Comparison of ENCODE assay signal across 14 cellular contexts in the genomic region with DNA sequence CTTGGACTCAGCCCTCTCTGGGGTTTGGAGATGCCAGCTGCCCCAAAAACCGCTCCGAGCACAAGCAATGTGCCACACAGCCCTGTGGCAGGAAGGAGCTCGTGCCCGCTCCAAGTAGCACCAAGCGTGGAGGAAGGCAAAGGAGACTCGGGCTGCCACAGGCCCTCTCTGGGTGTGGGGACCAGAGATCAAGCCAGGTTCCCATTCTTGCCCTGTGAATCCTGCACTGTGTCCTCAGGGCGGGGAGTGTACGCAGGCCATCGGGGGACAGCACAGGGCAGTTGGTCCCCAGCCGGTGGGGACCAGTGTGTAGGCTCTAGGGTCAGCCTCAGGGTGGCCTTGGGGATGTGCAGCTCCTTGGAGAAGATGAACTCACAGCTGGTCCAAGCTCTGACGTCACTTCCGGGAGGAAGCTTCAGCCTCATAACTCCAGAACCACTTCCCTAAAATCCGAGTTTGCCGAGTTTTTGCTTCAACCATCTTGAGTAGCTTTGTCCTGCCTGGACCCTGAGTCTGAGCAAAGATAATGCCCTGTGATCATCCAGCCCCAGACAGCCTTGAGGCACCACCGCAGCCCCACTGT. TPM values are rescaled to one million over a fixed set of nuclear protein-coding genes. Genes with fewer than 3 reads are reported as not detected.
DNase-seq lines count a peak whose midpoint lies in the region; ATAC-seq and TF ChIP-seq lines count a peak whose summit lies in the region.
"Had no signal": no experiment of that assay in that cellular context is flagged by ENCODE, and none has a peak within 500 bp of the region (broad histone marks: within the 10 kb centered on the region; RNA-seq: fewer than 3 reads in every experiment).

No MANE protein-coding gene starts in this region.

- no peaks in the 10 kb centered on the region for H3K27me3 ChIP-seq in heart left ventricle

- H3K4me3 ChIP-seq in heart left ventricle, result no peak overlapping the region
- H3K4me3 ChIP-seq: SK-N-MC, tibial artery had no signal

- intact Hi-C loops in Right ventricle myocardium inferior (cut with DNase I), result no loop called here
- intact Hi-C loops in left ventricle myocardium superior (cut with micrococcal nuclease), result no loop called here
- intact Hi-C loops in heart left ventricle (cut with DNase I), result no loop called here

- H3K36me3 ChIP-seq in heart left ventricle, result no peaks in the 10 kb centered on the region
- H3K36me3 ChIP-seq: tibial artery had no signal

- DNase-seq in Right ventricle myocardium inferior (ENCODE audit: missing footprints), result peak; percentile 56
- no peak for DNase-seq in left ventricle myocardium superior
- DNase-seq in RPMI8226, result peak; percentile 49
- peak in 3 of 5 donors; percentile 29 to 51 (median 39) for DNase-seq in heart left ventricle
- no peak for DNase-seq in DMS79 (lab: John Stamatoyannopoulos, UW)
- no peak for DNase-seq in activated T-cell treated with anti-CD3 and anti-CD28 coated beads, Interleukin-2, amount 50 U/mL, for 48 hours
- DNase-seq: ACHN; activated T-cell treated with anti-CD3 and anti-CD28 coated beads, Interleukin-2, amount 50 U/mL, for 4 hours; H9; NCI-H524 treated with DMSO at 0.1 percent for 48 hours had no signal

- H3K4me1 ChIP-seq in heart left ventricle, result peaks cover 0 to 11% (median 0%) of the 10 kb centered on the region in 12 donors
- H3K4me1 ChIP-seq: tibial artery had no signal

- TF ChIP-seq POLR2A in heart left ventricle (IDR thresholded peaks at IDR 0.05), result no peak

- H3K27ac ChIP-seq in heart left ventricle, result no peak overlapping the region
- H3K27ac ChIP-seq: SK-N-MC, tibial artery had no signal

- WGBS in heart left ventricle, 4 donors, result 77 to 86% (median 78%) methylated on average over 13 to 15 of the region's 15 CpGs

- no peak for TF ChIP-seq CTCF in heart left ventricle (IDR thresholded peaks at IDR 0.05)

- no peaks in the 10 kb centered on the region for H3K9me3 ChIP-seq in heart left ventricle
- H3K9me3 ChIP-seq: tibial artery had no signal

- ATAC-seq in Right ventricle myocardium inferior (peak; percentile 8), left ventricle myocardium superior (no peak), heart left ventricle (peak in 2 of 4 donors; percentile 36 to 44), GM21786 (IDR thresholded peaks at IDR 0.05; ENCODE audit: unreplicated experiment) (no peak), GM19023 (IDR thresholded peaks at IDR 0.05; ENCODE audit: unreplicated experiment) (no peak)
- ATAC-seq: activated T-cell treated with anti-CD3 and anti-CD28 coated beads, Interleukin-2, amount 50 U/mL, for 4 hours had no signal

RNA-seq across cellular contexts. Expression of a gene that starts 9.3 kb away (rescaled TPM):
- total RNA-seq in Right ventricle myocardium inferior (16.0 TPM), left ventricle myocardium superior (12.5 TPM), heart left ventricle (10 to 100 TPM in 7 of 9 donors, 1 to 10 TPM in 2; 5.2 to 49.5 (median 16.9) TPM)
- 10 to 100 TPM in 1 of 2 donors, 1 to 10 TPM in 1; 9.6 to 36.3 TPM for polyA plus RNA-seq in heart left ventricle

RNA-seq across cellular contexts. Expression of a gene that starts 39.3 kb away (rescaled TPM):
- total RNA-seq in Right ventricle myocardium inferior (5.4 TPM), left ventricle myocardium superior (6.1 TPM), heart left ventricle (1 to 10 TPM; 2.1 to 9.2 (median 4.7) TPM)
- polyA plus RNA-seq in heart left ventricle, result 1 to 10 TPM; 4.2 to 5.1 TPM

RNA-seq across cellular contexts. Expression of a gene that starts 39.6 kb away (rescaled TPM):
- 33.2 TPM for total RNA-seq in Right ventricle myocardium inferior
- total RNA-seq in left ventricle myocardium superior, result 38.1 TPM
- 10 to 100 TPM; 24.2 to 89.4 (median 31.3) TPM for total RNA-seq in heart left ventricle
- 10 to 100 TPM; 26.9 to 39.6 TPM for polyA plus RNA-seq in heart left ventricle

Comparison
In these comparisons a context has a peak if more than half of its experiments do, and no peak if none do; other contexts are left out.
1. DNase-seq: peak in Right ventricle myocardium inferior (single experiment), RPMI8226 (single experiment) and heart left ventricle (3 of 5); none in left ventricle myocardium superior (single experiment), DMS79 (single experiment) and activated T-cell treated with anti-CD3 and anti-CD28 coated beads, Interleukin-2, amount 50 U/mL, for 48 hours (0 of 2).